Comparison of ENCODE assay signal across 20 cellular contexts in the genomic region with DNA sequence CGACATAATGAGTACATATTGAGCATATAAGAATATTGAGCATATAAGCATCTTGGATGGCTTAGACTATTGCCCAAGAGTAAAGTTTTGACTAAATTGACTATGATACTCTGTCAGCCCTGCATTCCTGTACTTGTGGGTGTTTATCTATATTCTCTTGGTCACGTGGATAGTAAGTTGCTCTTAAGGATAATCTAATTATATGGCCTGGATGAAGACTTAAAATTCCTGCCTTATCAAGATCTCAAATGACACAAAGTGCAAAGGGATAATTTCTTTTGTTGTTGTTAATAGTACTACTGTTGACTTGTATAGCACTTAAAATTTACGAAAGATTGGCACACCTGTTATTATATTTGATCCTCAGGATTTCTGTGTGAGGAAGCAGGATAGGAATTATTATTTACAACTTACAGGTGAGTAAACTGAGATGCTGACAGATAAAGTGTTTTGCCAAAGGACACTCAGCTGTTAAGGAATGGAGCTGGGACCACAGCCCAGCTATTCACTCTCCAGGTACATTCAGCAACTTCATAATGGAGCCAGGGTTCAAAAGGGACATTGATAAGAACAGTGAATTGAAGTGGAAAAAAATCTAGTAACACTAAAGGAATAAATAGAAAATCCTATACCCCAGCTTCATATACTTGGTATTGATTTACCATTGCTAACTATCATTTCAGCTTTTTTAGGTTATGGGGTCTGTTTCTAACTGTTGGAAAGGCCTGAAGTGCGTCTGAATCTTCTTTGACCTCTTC. TPM values are rescaled to one million over a fixed set of nuclear protein-coding genes. Genes with fewer than 3 reads are reported as not detected.
DNase-seq lines count a peak whose midpoint lies in the region; ATAC-seq and TF ChIP-seq lines count a peak whose summit lies in the region.
"Had no signal": no experiment of that assay in that cellular context is flagged by ENCODE, and none has a peak within 500 bp of the region (broad histone marks: within the 10 kb centered on the region; RNA-seq: fewer than 3 reads in every experiment).

No MANE protein-coding gene starts in this region.

- no peak for TF ChIP-seq CTCF in KMS-11 (conservative IDR thresholded peaks at IDR 0.05; ENCODE audit: low read depth, low read length)
- no peak for TF ChIP-seq CTCF in nephron (IDR thresholded peaks at IDR 0.05; ENCODE audit: unreplicated experiment in 3 of 3)

- ATAC-seq in HG03039 (IDR thresholded peaks at IDR 0.05; ENCODE audit: unreplicated experiment), result no peak
- ATAC-seq: Right ventricle myocardium inferior had no signal

- peaks cover 31 to 61% (median 48%) of the 10 kb centered on the region in 10 experiments for H3K4me1 ChIP-seq in BLaER1 treated with 17β-estradiol and CSF1 and Interleukin-3, amounts not matched to agents 10 nM and 100 nM
- H3K4me1 ChIP-seq in KMS-11 (ENCODE audit: low read depth, poor library complexity, severe bottlenecking), result peaks cover 39% of the 10 kb centered on the region

- 0 out of 22 replicates have a peak overlapping the region, but pooled peaks of 1 of the 11 experiments have one; percentile 12 for H3K9ac ChIP-seq in BLaER1 treated with 17β-estradiol and CSF1 and Interleukin-3, amounts not matched to agents 10 nM and 100 nM
- no peak overlapping the region for H3K9ac ChIP-seq in KMS-11

- DNase-seq in SK-N-DZ (ENCODE audit: low spot score) (peak; percentile 7), DMS153 (lab: John Stamatoyannopoulos, UW) (no peak), retina (no peak)
- DNase-seq: AML-193; GF-D8; GOT3; KG1; NCI-H1092 treated with DMSO at 0.1 percent for 48 hours; NCI-H146; NCI-H2081; NCI-H2171 treated with DMSO at 0.1 percent for 48 hours; NCI-H446; NCI-H526 treated with DMSO at 0.1 percent for 48 hours; NK-92 treated with Interleukin-12 subunit alpha and Interleukin-12 subunit beta, amount 100 ng/mL, for 24 hours; Peyer's patch had no signal

- H3K79me2 ChIP-seq in KMS-11 (ENCODE audit: insufficient read depth, low read depth), result 0 out of 2 replicates have a peak, but pooled peaks cover 3% of the 10 kb centered on the region

- peak overlapping the region in 5 of 11 experiments; percentile 14 to 56 (median 27); a peak in 4 of 22 replicates for H3K27ac ChIP-seq in BLaER1 treated with 17β-estradiol and CSF1 and Interleukin-3, amounts not matched to agents 10 nM and 100 nM
- H3K27ac ChIP-seq in KMS-11, result peak overlapping the region; percentile 47; the same call in 1 of the 2 replicates

- H4K20me1 ChIP-seq in BLaER1 treated with 17β-estradiol and CSF1 and Interleukin-3, amounts not matched to agents 10 nM and 100 nM, result peaks cover 0 to 74% (median 0%) of the 10 kb centered on the region in 11 experiments; a peak in 10 of 22 replicates
- no peaks in the 10 kb centered on the region for H4K20me1 ChIP-seq in KMS-11 (ENCODE audit: insufficient read depth)

- H3K4me3 Mint-ChIP-seq in nephron, result no peak overlapping the region

- no peaks in the 10 kb centered on the region for H3K27me3 ChIP-seq in BLaER1 treated with 17β-estradiol and CSF1 and Interleukin-3, amounts not matched to agents 10 nM and 100 nM
- H3K27me3 ChIP-seq in KMS-11 (ENCODE audit: insufficient read depth, low read depth), result no peaks in the 10 kb centered on the region
- H3K27me3 ChIP-seq: Peyer's patch had no signal

- peak overlapping the region; percentile 13 to 63 (median 18) for H3K27ac Mint-ChIP-seq in nephron

- H3K4me3 ChIP-seq in BLaER1 treated with 17β-estradiol and CSF1 and Interleukin-3, amounts not matched to agents 10 nM and 100 nM, result no peak overlapping the region
- H3K4me3 ChIP-seq in KMS-11 (IDR thresholded peaks at IDR 0.05; ENCODE audit: insufficient read depth, low read depth, low read length), result no peak overlapping the region
- H3K4me3 ChIP-seq: Peyer's patch had no signal

- no peak overlapping the region for H2AFZ ChIP-seq in KMS-11 (ENCODE audit: low read depth)

- peaks cover 45% of the 10 kb centered on the region for H3K36me3 Mint-ChIP-seq in nephron (ENCODE audit: low read depth)

- H3K27me3 Mint-ChIP-seq in nephron (ENCODE audit: low read depth), result no peaks in the 10 kb centered on the region

- peaks cover 0 to 49% (median 8%) of the 10 kb centered on the region in 11 experiments; a peak in 12 of 22 replicates for H3K36me3 ChIP-seq in BLaER1 treated with 17β-estradiol and CSF1 and Interleukin-3, amounts not matched to agents 10 nM and 100 nM
- H3K36me3 ChIP-seq in KMS-11 (ENCODE audit: insufficient read depth), result no peaks in the 10 kb centered on the region
- H3K36me3 ChIP-seq: Peyer's patch had no signal

- peaks cover 29% of the 10 kb centered on the region for H3K4me1 Mint-ChIP-seq in nephron

- H3K9me3 ChIP-seq in BLaER1 treated with 17β-estradiol and CSF1 and Interleukin-3, amounts not matched to agents 10 nM and 100 nM (replicated peaks in 1 of 11), result peaks cover 0 to 40% (median 9%) of the 10 kb centered on the region in 11 experiments; a peak in 15 of 22 replicates
- H3K9me3 ChIP-seq: Peyer's patch had no signal

- H3K9me3 Mint-ChIP-seq in nephron, result peaks cover 2% of the 10 kb centered on the region

- H3K4me2 ChIP-seq in BLaER1 treated with 17β-estradiol and CSF1 and Interleukin-3, amounts not matched to agents 10 nM and 100 nM, result peak overlapping the region in 6 of 11 experiments; percentile 27 to 49 (median 44); a peak in 10 of 22 replicates
- peak overlapping the region; percentile 43; the same call in 1 of the 2 replicates for H3K4me2 ChIP-seq in KMS-11

RNA-seq across cellular contexts. Expression of a gene that starts 53.5 kb away (rescaled TPM):
- 39.7 and 44.9 TPM in 2 replicates for polyA plus RNA-seq in SK-N-DZ (2014; cell fraction: cytosol; rRNA removed)
- 110 and 158 TPM in 2 replicates for polyA plus RNA-seq in SK-N-DZ (2014; cell fraction: nucleus; rRNA removed)
